ENCODE assay signal across 1 cellular context in the genomic region with DNA sequence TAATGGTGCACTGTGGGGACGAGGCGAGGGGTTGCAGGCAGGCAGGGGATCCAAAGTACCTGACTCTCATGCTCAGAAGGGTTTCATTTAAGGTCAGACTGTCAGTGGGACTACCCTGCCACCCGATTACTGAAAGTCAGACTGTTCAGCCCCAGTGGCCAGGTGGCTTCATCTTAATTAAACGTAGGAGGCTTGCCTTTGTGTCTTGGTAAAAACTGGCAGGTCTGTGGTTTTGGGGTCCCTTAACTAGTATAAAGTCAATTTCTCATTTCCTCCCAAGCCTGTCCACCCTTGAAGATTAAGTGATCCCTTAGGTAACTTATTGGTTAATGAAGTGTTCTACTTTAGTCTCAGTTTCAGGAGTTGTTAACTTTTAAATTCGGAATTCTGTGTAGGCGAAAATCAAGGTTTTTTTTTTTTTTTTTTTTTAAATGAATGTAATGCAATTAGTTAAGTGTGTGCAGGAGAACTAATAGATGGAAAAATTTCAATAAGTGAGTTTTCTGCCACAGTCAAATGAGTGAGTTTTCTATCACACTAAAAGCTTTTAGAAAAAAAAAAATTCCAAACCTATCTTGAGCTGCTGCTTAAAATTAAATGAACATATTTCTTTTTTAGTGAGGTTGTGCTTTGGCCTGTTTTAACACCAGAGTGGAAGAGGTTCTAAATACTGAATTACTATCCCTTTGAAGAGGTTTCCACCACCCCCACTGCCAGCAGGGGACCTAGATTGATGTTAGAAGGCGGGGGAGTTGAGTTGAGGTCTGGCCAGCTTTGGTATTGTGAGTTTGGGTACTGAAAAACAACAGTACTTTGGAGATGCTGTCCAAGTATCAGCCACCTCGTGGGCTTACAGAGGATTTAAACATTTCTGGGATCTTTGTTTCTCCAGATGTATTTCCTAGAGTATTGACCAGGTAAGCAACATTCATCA.
TF ChIP-seq lines count a peak whose summit lies in the region.

No MANE protein-coding gene starts in this region.

TF ChIP-seq in GM12878, 131 proteins besides CTCF, POLR2A, EP300 and RAD21 (continues in another document):
- no peak for TF ChIP-seq KAT2A (conservative IDR thresholded peaks at IDR 0.05; ENCODE audit: control insufficient read depth, low read depth, low read length)
- no peak for TF ChIP-seq HDGF (IDR thresholded peaks at IDR 0.05)
- TF ChIP-seq SMAD5 (IDR thresholded peaks at IDR 0.05; ENCODE audit: low read depth) = no peak
- peak; percentile 82 to 84 for TF ChIP-seq BHLHE40 (IDR thresholded peaks at IDR 0.05; ENCODE audit: borderline replicate concordance in 1 of 2, low read depth in 2 of 2, low read length in 1 of 2)
- no peak for TF ChIP-seq RB1 (IDR thresholded peaks at IDR 0.05; ENCODE audit: borderline replicate concordance)
- TF ChIP-seq FOXM1 (IDR thresholded peaks at IDR 0.05; ENCODE audit: low read depth, low read length) = peak; percentile 92
- TF ChIP-seq PAX8 (IDR thresholded peaks at IDR 0.05) = no peak
- TF ChIP-seq, protein P1, sequence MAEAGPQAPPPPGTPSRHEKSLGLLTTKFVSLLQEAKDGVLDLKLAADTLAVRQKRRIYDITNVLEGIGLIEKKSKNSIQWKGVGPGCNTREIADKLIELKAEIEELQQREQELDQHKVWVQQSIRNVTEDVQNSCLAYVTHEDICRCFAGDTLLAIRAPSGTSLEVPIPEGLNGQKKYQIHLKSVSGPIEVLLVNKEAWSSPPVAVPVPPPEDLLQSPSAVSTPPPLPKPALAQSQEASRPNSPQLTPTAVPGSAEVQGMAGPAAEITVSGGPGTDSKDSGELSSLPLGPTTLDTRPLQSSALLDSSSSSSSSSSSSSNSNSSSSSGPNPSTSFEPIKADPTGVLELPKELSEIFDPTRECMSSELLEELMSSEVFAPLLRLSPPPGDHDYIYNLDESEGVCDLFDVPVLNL (IDR thresholded peaks at IDR 0.05; ENCODE audit: low read depth, low read length) = no peak
- peak; percentile 99 for TF ChIP-seq NR2F1 (conservative IDR thresholded peaks at IDR 0.05)
- no peak for TF ChIP-seq ZNF274 (IDR thresholded peaks at IDR 0.05; ENCODE audit: insufficient read depth, insufficient read length)
- TF ChIP-seq, protein P2, sequence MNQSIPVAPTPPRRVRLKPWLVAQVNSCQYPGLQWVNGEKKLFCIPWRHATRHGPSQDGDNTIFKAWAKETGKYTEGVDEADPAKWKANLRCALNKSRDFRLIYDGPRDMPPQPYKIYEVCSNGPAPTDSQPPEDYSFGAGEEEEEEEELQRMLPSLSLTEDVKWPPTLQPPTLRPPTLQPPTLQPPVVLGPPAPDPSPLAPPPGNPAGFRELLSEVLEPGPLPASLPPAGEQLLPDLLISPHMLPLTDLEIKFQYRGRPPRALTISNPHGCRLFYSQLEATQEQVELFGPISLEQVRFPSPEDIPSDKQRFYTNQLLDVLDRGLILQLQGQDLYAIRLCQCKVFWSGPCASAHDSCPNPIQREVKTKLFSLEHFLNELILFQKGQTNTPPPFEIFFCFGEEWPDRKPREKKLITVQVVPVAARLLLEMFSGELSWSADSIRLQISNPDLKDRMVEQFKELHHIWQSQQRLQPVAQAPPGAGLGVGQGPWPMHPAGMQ (IDR thresholded peaks at IDR 0.05; ENCODE audit: borderline replicate concordance) = no peak
- no peak for TF ChIP-seq POLR2AphosphoS2 (IDR thresholded peaks at IDR 0.05; ENCODE audit: low read depth, low read length)
- TF ChIP-seq CHD4 (IDR thresholded peaks at IDR 0.05) = no peak
- TF ChIP-seq, protein P3, sequence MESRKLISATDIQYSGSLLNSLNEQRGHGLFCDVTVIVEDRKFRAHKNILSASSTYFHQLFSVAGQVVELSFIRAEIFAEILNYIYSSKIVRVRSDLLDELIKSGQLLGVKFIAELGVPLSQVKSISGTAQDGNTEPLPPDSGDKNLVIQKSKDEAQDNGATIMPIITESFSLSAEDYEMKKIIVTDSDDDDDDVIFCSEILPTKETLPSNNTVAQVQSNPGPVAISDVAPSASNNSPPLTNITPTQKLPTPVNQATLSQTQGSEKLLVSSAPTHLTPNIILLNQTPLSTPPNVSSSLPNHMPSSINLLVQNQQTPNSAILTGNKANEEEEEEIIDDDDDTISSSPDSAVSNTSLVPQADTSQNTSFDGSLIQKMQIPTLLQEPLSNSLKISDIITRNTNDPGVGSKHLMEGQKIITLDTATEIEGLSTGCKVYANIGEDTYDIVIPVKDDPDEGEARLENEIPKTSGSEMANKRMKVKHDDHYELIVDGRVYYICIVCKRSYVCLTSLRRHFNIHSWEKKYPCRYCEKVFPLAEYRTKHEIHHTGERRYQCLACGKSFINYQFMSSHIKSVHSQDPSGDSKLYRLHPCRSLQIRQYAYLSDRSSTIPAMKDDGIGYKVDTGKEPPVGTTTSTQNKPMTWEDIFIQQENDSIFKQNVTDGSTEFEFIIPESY (IDR thresholded peaks at IDR 0.05) = no peak
- TF ChIP-seq NBN (IDR thresholded peaks at IDR 0.05) = peak; percentile 97
- peak; percentile 44; the same call in 1 of the 2 replicates for TF ChIP-seq SREBF1 (IDR thresholded peaks at IDR 0.05; ENCODE audit: low read length)
- no peak for TF ChIP-seq FOXK2 (IDR thresholded peaks at IDR 0.05)
- TF ChIP-seq, protein P4, sequence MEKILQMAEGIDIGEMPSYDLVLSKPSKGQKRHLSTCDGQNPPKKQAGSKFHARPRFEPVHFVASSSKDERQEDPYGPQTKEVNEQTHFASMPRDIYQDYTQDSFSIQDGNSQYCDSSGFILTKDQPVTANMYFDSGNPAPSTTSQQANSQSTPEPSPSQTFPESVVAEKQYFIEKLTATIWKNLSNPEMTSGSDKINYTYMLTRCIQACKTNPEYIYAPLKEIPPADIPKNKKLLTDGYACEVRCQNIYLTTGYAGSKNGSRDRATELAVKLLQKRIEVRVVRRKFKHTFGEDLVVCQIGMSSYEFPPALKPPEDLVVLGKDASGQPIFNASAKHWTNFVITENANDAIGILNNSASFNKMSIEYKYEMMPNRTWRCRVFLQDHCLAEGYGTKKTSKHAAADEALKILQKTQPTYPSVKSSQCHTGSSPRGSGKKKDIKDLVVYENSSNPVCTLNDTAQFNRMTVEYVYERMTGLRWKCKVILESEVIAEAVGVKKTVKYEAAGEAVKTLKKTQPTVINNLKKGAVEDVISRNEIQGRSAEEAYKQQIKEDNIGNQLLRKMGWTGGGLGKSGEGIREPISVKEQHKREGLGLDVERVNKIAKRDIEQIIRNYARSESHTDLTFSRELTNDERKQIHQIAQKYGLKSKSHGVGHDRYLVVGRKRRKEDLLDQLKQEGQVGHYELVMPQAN (conservative IDR thresholded peaks at IDR 0.05) = no peak; the same call in 1 of the 2 replicates
- peak; percentile 94 for TF ChIP-seq BACH1 (IDR thresholded peaks at IDR 0.05; ENCODE audit: borderline replicate concordance)
- TF ChIP-seq SRF (IDR thresholded peaks at IDR 0.05; ENCODE audit: low read depth in 2 of 2, low read length in 2 of 2) = no peak
- no peak for TF ChIP-seq MYC (IDR thresholded peaks at IDR 0.05; ENCODE audit: insufficient read depth, insufficient read length, insufficient replicate concordance, low read length, severe bottlenecking)
- no peak for TF ChIP-seq NR2C2 (IDR thresholded peaks at IDR 0.05; ENCODE audit: borderline replicate concordance, control insufficient read depth, insufficient read length, low read depth)
- TF ChIP-seq MEF2A (IDR thresholded peaks at IDR 0.05; ENCODE audit: insufficient read depth, low read depth, low read length) = 0 out of 2 replicates have a peak, but pooled peaks have one; percentile 72
- TF ChIP-seq, protein P5, sequence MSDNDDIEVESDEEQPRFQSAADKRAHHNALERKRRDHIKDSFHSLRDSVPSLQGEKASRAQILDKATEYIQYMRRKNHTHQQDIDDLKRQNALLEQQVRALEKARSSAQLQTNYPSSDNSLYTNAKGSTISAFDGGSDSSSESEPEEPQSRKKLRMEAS (IDR thresholded peaks at IDR 0.05; ENCODE audit: low read depth, low read length) = no peak
- no peak for TF ChIP-seq ASH2L (IDR thresholded peaks at IDR 0.05; ENCODE audit: borderline replicate concordance, low read depth)
- peak; percentile 89; the same call in 1 of the 2 replicates for TF ChIP-seq MTA3 (IDR thresholded peaks at IDR 0.05; ENCODE audit: borderline replicate concordance, low read length)
- TF ChIP-seq RAD51 (IDR thresholded peaks at IDR 0.05) = peak; percentile 58; the same call in 1 of the 2 replicates
- no peak for TF ChIP-seq RFX5 (IDR thresholded peaks at IDR 0.05; ENCODE audit: low read depth, low read length)
- peak; percentile 76; the same call in 1 of the 3 replicates for TF ChIP-seq POU2F2 (IDR thresholded peaks at IDR 0.05; ENCODE audit: borderline replicate concordance, low read depth, low read length)
- peak; percentile 94 for TF ChIP-seq IKZF1 (conservative IDR thresholded peaks at IDR 0.05)
- no peak for TF ChIP-seq ESRRA (IDR thresholded peaks at IDR 0.05; ENCODE audit: low read length)
- no peak for TF ChIP-seq NRF1 (conservative IDR thresholded peaks at IDR 0.05; ENCODE audit: low read depth, low read length)
- TF ChIP-seq, protein P6, sequence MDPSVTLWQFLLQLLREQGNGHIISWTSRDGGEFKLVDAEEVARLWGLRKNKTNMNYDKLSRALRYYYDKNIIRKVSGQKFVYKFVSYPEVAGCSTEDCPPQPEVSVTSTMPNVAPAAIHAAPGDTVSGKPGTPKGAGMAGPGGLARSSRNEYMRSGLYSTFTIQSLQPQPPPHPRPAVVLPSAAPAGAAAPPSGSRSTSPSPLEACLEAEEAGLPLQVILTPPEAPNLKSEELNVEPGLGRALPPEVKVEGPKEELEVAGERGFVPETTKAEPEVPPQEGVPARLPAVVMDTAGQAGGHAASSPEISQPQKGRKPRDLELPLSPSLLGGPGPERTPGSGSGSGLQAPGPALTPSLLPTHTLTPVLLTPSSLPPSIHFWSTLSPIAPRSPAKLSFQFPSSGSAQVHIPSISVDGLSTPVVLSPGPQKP (IDR thresholded peaks at IDR 0.05; ENCODE audit: low read depth, low read length) = no peak
- peak; percentile 99 for TF ChIP-seq BCL11A (IDR thresholded peaks at IDR 0.05; ENCODE audit: low read depth, low read length)
- TF ChIP-seq JUNB (IDR thresholded peaks at IDR 0.05) = peak; percentile 70; the same call in 1 of the 2 replicates
- TF ChIP-seq ZNF622 (IDR thresholded peaks at IDR 0.05) = no peak
- TF ChIP-seq, protein P7, sequence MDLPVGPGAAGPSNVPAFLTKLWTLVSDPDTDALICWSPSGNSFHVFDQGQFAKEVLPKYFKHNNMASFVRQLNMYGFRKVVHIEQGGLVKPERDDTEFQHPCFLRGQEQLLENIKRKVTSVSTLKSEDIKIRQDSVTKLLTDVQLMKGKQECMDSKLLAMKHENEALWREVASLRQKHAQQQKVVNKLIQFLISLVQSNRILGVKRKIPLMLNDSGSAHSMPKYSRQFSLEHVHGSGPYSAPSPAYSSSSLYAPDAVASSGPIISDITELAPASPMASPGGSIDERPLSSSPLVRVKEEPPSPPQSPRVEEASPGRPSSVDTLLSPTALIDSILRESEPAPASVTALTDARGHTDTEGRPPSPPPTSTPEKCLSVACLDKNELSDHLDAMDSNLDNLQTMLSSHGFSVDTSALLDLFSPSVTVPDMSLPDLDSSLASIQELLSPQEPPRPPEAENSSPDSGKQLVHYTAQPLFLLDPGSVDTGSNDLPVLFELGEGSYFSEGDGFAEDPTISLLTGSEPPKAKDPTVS (IDR thresholded peaks at IDR 0.05; ENCODE audit: low read depth, low read length) = no peak
- TF ChIP-seq PAX5 (IDR thresholded peaks at IDR 0.05; ENCODE audit: borderline replicate concordance, low read depth, low read length) = peak; percentile 86
- TF ChIP-seq CREM (IDR thresholded peaks at IDR 0.05; ENCODE audit: low read depth) = peak; percentile 77
- TF ChIP-seq NFXL1 (IDR thresholded peaks at IDR 0.05; ENCODE audit: borderline replicate concordance) = no peak
- TF ChIP-seq IKZF2 (IDR thresholded peaks at IDR 0.05) = peak; percentile 94 to 96
- TF ChIP-seq, protein P8, sequence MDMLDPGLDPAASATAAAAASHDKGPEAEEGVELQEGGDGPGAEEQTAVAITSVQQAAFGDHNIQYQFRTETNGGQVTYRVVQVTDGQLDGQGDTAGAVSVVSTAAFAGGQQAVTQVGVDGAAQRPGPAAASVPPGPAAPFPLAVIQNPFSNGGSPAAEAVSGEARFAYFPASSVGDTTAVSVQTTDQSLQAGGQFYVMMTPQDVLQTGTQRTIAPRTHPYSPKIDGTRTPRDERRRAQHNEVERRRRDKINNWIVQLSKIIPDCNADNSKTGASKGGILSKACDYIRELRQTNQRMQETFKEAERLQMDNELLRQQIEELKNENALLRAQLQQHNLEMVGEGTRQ (IDR thresholded peaks at IDR 0.05; ENCODE audit: borderline replicate concordance, low read depth, low read length) = no peak
- TF ChIP-seq, protein P9, sequence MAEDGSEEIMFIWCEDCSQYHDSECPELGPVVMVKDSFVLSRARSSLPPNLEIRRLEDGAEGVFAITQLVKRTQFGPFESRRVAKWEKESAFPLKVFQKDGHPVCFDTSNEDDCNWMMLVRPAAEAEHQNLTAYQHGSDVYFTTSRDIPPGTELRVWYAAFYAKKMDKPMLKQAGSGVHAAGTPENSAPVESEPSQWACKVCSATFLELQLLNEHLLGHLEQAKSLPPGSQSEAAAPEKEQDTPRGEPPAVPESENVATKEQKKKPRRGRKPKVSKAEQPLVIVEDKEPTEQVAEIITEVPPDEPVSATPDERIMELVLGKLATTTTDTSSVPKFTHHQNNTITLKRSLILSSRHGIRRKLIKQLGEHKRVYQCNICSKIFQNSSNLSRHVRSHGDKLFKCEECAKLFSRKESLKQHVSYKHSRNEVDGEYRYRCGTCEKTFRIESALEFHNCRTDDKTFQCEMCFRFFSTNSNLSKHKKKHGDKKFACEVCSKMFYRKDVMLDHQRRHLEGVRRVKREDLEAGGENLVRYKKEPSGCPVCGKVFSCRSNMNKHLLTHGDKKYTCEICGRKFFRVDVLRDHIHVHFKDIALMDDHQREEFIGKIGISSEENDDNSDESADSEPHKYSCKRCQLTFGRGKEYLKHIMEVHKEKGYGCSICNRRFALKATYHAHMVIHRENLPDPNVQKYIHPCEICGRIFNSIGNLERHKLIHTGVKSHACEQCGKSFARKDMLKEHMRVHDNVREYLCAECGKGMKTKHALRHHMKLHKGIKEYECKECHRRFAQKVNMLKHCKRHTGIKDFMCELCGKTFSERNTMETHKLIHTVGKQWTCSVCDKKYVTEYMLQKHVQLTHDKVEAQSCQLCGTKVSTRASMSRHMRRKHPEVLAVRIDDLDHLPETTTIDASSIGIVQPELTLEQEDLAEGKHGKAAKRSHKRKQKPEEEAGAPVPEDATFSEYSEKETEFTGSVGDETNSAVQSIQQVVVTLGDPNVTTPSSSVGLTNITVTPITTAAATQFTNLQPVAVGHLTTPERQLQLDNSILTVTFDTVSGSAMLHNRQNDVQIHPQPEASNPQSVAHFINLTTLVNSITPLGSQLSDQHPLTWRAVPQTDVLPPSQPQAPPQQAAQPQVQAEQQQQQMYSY (CRISPR knock-in tag; IDR thresholded peaks at IDR 0.05) = no peak
